Comparison of ENCODE assay signal across 10 cellular contexts in the genomic region with DNA sequence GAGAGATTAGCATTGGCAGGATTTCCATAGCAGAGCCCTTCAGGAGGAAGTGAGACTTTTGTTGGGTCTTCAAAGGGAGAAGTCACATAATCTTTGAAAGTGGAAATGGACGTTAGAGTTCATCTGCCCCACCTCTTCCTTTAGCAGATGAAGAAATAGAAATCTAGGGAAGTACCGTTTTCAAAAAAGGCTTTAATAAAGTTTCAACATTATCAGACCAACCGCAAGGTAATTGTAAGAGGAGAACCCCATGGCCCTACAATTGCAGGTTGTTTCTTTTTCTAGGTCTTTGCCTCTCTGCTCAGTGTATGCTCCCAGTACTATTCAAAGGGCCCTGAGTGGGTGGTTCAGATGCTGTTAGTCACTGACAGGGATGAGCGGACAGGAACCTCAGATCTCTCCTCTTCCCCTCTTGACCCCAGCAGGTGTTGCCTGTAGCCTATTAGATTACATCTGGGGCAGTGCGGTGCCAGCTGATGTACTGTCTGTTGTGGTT. TPM values are rescaled to one million over a fixed set of nuclear protein-coding genes. Genes with fewer than 3 reads are reported as not detected.
A peak's percentile ranks its signal among the peaks of the same experiment; 100 is the strongest.
DNase-seq lines count a peak whose midpoint lies in the region; ATAC-seq and TF ChIP-seq lines count a peak whose summit lies in the region.
"Had no signal": no experiment of that assay in that cellular context is flagged by ENCODE, and none has a peak within 500 bp of the region (broad histone marks: within the 10 kb centered on the region; RNA-seq: fewer than 3 reads in every experiment).

No MANE protein-coding gene starts in this region.

- peak overlapping the region in 1 of 8 donors; percentile 34 for H3K4me3 ChIP-seq in spleen
- H3K4me3 ChIP-seq: ascending aorta had no signal

- H3K9me3 ChIP-seq in spleen: peaks cover 0 to 21% (median 0%) of the 10 kb centered on the region in 8 donors

- H3K9me3 Mint-ChIP-seq in activated CD4-positive, alpha-beta T cell treated with anti-CD3 and anti-CD28 coated beads, Interleukin-2, amount 10 ng/mL, durations not matched to agents 24 days and 14 days: no peaks in the 10 kb centered on the region

- no peak overlapping the region for H3K27ac Mint-ChIP-seq in activated CD4-positive, alpha-beta T cell treated with anti-CD3 and anti-CD28 coated beads, Interleukin-2, amount 10 ng/mL, durations not matched to agents 24 days and 14 days

- H3K36me3 Mint-ChIP-seq in activated CD4-positive, alpha-beta T cell treated with anti-CD3 and anti-CD28 coated beads, Interleukin-2, amount 10 ng/mL, durations not matched to agents 24 days and 14 days (ENCODE audit: low read depth): no peaks in the 10 kb centered on the region

- H3K27ac ChIP-seq in spleen: peak overlapping the region in 7 of 8 donors; percentile 2 to 81 (median 64)
- H3K27ac ChIP-seq: ascending aorta had no signal

- no peaks in the 10 kb centered on the region for H3K27me3 Mint-ChIP-seq in activated CD4-positive, alpha-beta T cell treated with anti-CD3 and anti-CD28 coated beads, Interleukin-2, amount 10 ng/mL, durations not matched to agents 24 days and 14 days

- H3K27me3 ChIP-seq in spleen (replicated peaks in 1 of 7): no peaks in the 10 kb centered on the region
- H3K27me3 ChIP-seq: ascending aorta had no signal

- peak; percentile 1 for DNase-seq in activated CD4-positive, alpha-beta T cell treated with anti-CD3 and anti-CD28 coated beads, Interleukin-2, amount 50 U/mL, for 1 hour
- DNase-seq in activated CD4-positive, alpha-beta T cell treated with anti-CD3 and anti-CD28 coated beads, Interleukin-2, amount 10 ng/mL, durations not matched to agents 24 days and 14 days: no peak
- DNase-seq in NCI-H69 (lab: John Stamatoyannopoulos, UW): peak; percentile 50
- DNase-seq in spleen: no peak
- no peak for DNase-seq in AG20443 (ENCODE audit: low spot score)
- no peak for DNase-seq in mesenteric fat pad (ENCODE audit: low spot score)
- DNase-seq: NCI-H2107 had no signal

- peak; percentile 96 for ATAC-seq in HG02884 (IDR thresholded peaks at IDR 0.05; ENCODE audit: unreplicated experiment)
- ATAC-seq in HG02970 (IDR thresholded peaks at IDR 0.05; ENCODE audit: low FRiP score, unreplicated experiment): no peak

- H3K4me1 Mint-ChIP-seq in activated CD4-positive, alpha-beta T cell treated with anti-CD3 and anti-CD28 coated beads, Interleukin-2, amount 10 ng/mL, durations not matched to agents 24 days and 14 days: no peaks in the 10 kb centered on the region

- H3K4me3 Mint-ChIP-seq in activated CD4-positive, alpha-beta T cell treated with anti-CD3 and anti-CD28 coated beads, Interleukin-2, amount 10 ng/mL, durations not matched to agents 24 days and 14 days: no peak overlapping the region

- WGBS in spleen, 5 donors: 18 to 45% (median 23%) methylated on average over 5 of the region's 5 CpGs

- no peak for TF ChIP-seq CTCF in spleen (IDR thresholded peaks at IDR 0.05 in 8 of 11, conservative IDR thresholded peaks at IDR 0.05 in 3 of 11)

- TF ChIP-seq POLR2A in spleen (IDR thresholded peaks at IDR 0.05): no peak

- peaks cover 0 to 13% (median 5%) of the 10 kb centered on the region in 6 donors for H3K4me1 ChIP-seq in spleen
- H3K4me1 ChIP-seq: ascending aorta had no signal

- intact Hi-C loops in activated CD4-positive, alpha-beta T cell treated with anti-CD3 and anti-CD28 coated beads, Interleukin-2, amount 10 ng/mL, durations not matched to agents 24 days and 14 days (cut with micrococcal nuclease): no loop called here
- intact Hi-C loops in spleen (cut with DNase I; ENCODE audit: low total_unique reads): no loop called here

- no peaks in the 10 kb centered on the region for H3K36me3 ChIP-seq in spleen
- H3K36me3 ChIP-seq: ascending aorta had no signal

RNA-seq across cellular contexts. Expression of gene AP1S2, which starts 48.6 kb away (rescaled TPM):
- total RNA-seq in activated CD4-positive, alpha-beta T cell treated with anti-CD3 and anti-CD28 coated beads, Interleukin-2, amount 10 ng/mL, durations not matched to agents 24 days and 14 days: 24.2 and 28.8 TPM in 2 replicates
- total RNA-seq in spleen (100 to 1,000 TPM in 3 of 7 donors, 10 to 100 TPM in 4; 55.9 to 133 (median 68.5) TPM), mesenteric fat pad (29.0 TPM)
- polyA plus RNA-seq in spleen: 10 to 100 TPM; 23.3 to 39.5 (median 38.5) TPM

Comparison
In these comparisons a context has a peak if more than half of its experiments do, and no peak if none do; other contexts are left out.
1. DNase-seq: peak in activated CD4-positive, alpha-beta T cell treated with anti-CD3 and anti-CD28 coated beads, Interleukin-2, amount 50 U/mL, for 1 hour (single experiment) and NCI-H69 (single experiment); none in activated CD4-positive, alpha-beta T cell treated with anti-CD3 and anti-CD28 coated beads, Interleukin-2, amount 10 ng/mL, durations not matched to agents 24 days and 14 days (single experiment), spleen (single experiment), AG20443 (single experiment) and mesenteric fat pad (single experiment).